In the genomic region with DNA sequence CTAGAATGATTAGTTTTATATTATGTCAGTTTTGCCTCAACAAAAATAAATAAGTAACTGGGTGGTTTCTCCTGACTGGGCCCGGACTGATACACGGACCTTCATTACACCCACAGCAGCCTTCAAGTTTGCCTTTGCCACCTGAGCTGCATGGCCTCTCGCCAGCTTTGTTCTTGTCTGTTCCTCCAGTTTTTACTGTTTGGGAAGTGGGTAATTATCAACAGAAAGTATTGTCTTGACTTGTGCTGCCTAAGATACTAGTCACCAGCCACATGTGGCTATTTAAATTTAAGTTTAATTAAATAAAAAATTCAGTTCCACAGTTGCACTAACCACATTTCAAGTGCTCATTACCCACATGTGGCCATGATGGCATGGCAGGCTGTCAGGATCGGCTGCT, we compare ENCODE assay signal across 26 cellular contexts.
"Had no signal": no experiment of that assay in that cellular context is flagged by ENCODE, and none has a peak within 500 bp of the region (broad histone marks: within the 10 kb centered on the region; RNA-seq: fewer than 3 reads in every experiment).

No MANE protein-coding gene starts in this region.

- H3K4me2 ChIP-seq: neural progenitor cell had no signal

- H3K27me3 ChIP-seq: left lung, neural progenitor cell, ovary, stomach, testis, thyroid gland, transverse colon, upper lobe of right lung had no signal

- DNase-seq: hippocampal formation; kidney glomerular epithelial cell; left colon; left lung; lower lobe of right lung; mammary epithelial cell; mesenchymal stem cell; naive B cell; natural killer cell; nephron progenitor cell; ovary; retina; stimulated activated CD4-positive, alpha-beta T cell treated with anti-CD3 and anti-CD28 coated beads, Interleukin-12 subunit alpha, Interleukin-12 subunit beta, amount 100 ng/mL, for 4 hours; stimulated activated CD4-positive, alpha-beta T cell treated with anti-CD3 and anti-CD28 coated beads, Interleukin-15, amount 100 ng/mL, for 24 hours; stimulated activated CD4-positive, alpha-beta T cell treated with anti-CD3 and anti-CD28 coated beads, Interleukin-2, amount 100 ng/mL, for 24 hours; stimulated activated CD4-positive, alpha-beta T cell treated with anti-CD3 and anti-CD28 coated beads, Interleukin-4, amount 100 ng/mL, for 1 hour; stimulated activated naive B cell treated with anti-CD40 and anti-IgM and Interleukin-4, amounts not matched to agents 10 μg/mL and 1 μg/mL and 100 μg/mL, for 72 hours; stimulated activated naive CD8-positive, alpha-beta T cell treated with anti-CD3 and anti-CD28 coated beads, Interleukin-15, Interleukin-2, amounts not matched to agents 100 U/mL and 50 U/mL, for 24 hours; stomach; testis; thyroid gland; transverse colon; upper lobe of right lung had no signal

- H3K27ac ChIP-seq: left lung, lower lobe of right lung, neural progenitor cell, ovary, skin epidermis, stomach, testis, thyroid gland, transverse colon, upper lobe of right lung had no signal

- ATAC-seq: left colon; left lung; right cardiac atrium; stimulated activated naive B cell treated with anti-CD40 and anti-IgM and Interleukin-4, amounts not matched to agents 10 μg/mL and 1 μg/mL and 100 μg/mL, for 72 hours; stimulated activated naive CD8-positive, alpha-beta T cell treated with anti-CD3 and anti-CD28 coated beads, Interleukin-15, Interleukin-2, amounts not matched to agents 100 U/mL and 50 U/mL, for 24 hours had no signal

- H3K4me3 ChIP-seq: left lung, lower lobe of right lung, neural progenitor cell, ovary, skin epidermis, stomach, testis, thyroid gland, transverse colon, upper lobe of right lung had no signal

- H3K9me3 ChIP-seq: left lung, lower lobe of right lung, ovary, stomach, testis, thyroid gland, transverse colon, upper lobe of right lung had no signal

- H3K4me1 ChIP-seq: left lung, lower lobe of right lung, neural progenitor cell, stomach, testis, transverse colon, upper lobe of right lung had no signal

- H3K9ac ChIP-seq: neural progenitor cell had no signal

- H3K36me3 ChIP-seq: left lung, lower lobe of right lung, neural progenitor cell, ovary, stomach, thyroid gland, transverse colon, upper lobe of right lung had no signal
